14 cellular contexts compared by ENCODE assay signal in genomic region chr5:176319827-176320554, GRCh38. TPM values are rescaled to one million over a fixed set of nuclear protein-coding genes. Genes with fewer than 3 reads are reported as not detected.
A peak's percentile ranks its signal among the peaks of the same experiment; 100 is the strongest.
DNase-seq lines count a peak whose midpoint lies in the region; ATAC-seq and TF ChIP-seq lines count a peak whose summit lies in the region.
"Had no signal": no experiment of that assay in that cellular context is flagged by ENCODE, and none has a peak within 500 bp of the region (broad histone marks: within the 10 kb centered on the region; RNA-seq: fewer than 3 reads in every experiment).

No MANE protein-coding gene starts in this region.

- H2AFZ ChIP-seq in MM.1S (ENCODE audit: low read length), result no peak overlapping the region
- H2AFZ ChIP-seq in mammary epithelial cell (ENCODE audit: low read depth, low read length), result no peak overlapping the region

- no peaks in the 10 kb centered on the region for H3K9me3 Mint-ChIP-seq in CD4-positive, alpha-beta memory T cell
- H3K9me3 Mint-ChIP-seq: natural killer cell treated with Interleukin-12 subunit alpha and Interleukin-12 subunit beta and Interleukin-15 and Interleukin-18, amount 100 ng/mL, for 72 hours had no signal

- no peak overlapping the region for H3K4me3 ChIP-seq in MM.1S (ENCODE audit: low read length)
- H3K4me3 ChIP-seq in mammary epithelial cell (replicated peaks in 1 of 3; ENCODE audit: insufficient read depth in 1 of 3, low read depth in 2 of 3, low read length in 3 of 3), result no peak overlapping the region
- H3K4me3 ChIP-seq in CD4-positive, alpha-beta memory T cell (ENCODE audit: low read length in 2 of 2), result no peak overlapping the region
- H3K4me3 ChIP-seq: thyroid gland had no signal

- in situ Hi-C loops in mammary epithelial cell (cut with MboI; ENCODE audit: low sequenced_read_pairs in 2 of 2), result no loop called here

- H3K36me3 ChIP-seq in MM.1S (replicated peaks; ENCODE audit: insufficient read depth, low read length) (no peaks in the 10 kb centered on the region), mammary epithelial cell (ENCODE audit: insufficient read depth, low read length) (peaks cover 8% of the 10 kb centered on the region)
- peaks cover 13% of the 10 kb centered on the region for H3K36me3 ChIP-seq in CD4-positive, alpha-beta memory T cell (ENCODE audit: insufficient read depth, low read length)

- no peaks in the 10 kb centered on the region for H3F3A ChIP-seq in MM.1S (ENCODE audit: insufficient read depth, low read length)

- intact Hi-C loops in mammary epithelial cell (cut with micrococcal nuclease), result no loop called here
- intact Hi-C loops in CD4-positive, alpha-beta memory T cell (cut with micrococcal nuclease), result no loop called here

- H4K20me1 ChIP-seq in MM.1S (ENCODE audit: insufficient read depth, low read length) (no peaks in the 10 kb centered on the region), mammary epithelial cell (ENCODE audit: insufficient read depth, low read length) (no peaks in the 10 kb centered on the region)

- POLR2A ChIA-PET in CD4-positive, alpha-beta memory T cell (lab: Charles Lee; ENCODE audit: partially characterized antibody), result no interaction called here

- H3K4me2 ChIP-seq in MM.1S (ENCODE audit: low read depth, low read length) (no peak overlapping the region), mammary epithelial cell (ENCODE audit: insufficient read depth, low read depth, low read length) (no peak overlapping the region)

- TF ChIP-seq CTCF in GM12872 (IDR thresholded peaks at IDR 0.05; ENCODE audit: insufficient read depth, low read depth, low read length) (peak; percentile 22; the same call in 1 of the 3 replicates), MM.1S (IDR thresholded peaks at IDR 0.05; ENCODE audit: low read length) (no peak), mammary epithelial cell (conservative IDR thresholded peaks at IDR 0.05 in 1 of 2, IDR thresholded peaks at IDR 0.05 in 1 of 2; ENCODE audit: extremely low read depth in 1 of 2, insufficient read depth in 1 of 2, low read depth in 1 of 2, low read length in 2 of 2) (peak; percentile 18 to 27)

- CTCF ChIA-PET in mammary epithelial cell (lab: Charles Lee; ENCODE audit: low non-redundant PET), result no interaction called here
- CTCF ChIA-PET in CD4-positive, alpha-beta memory T cell (lab: Charles Lee; ENCODE audit: partially characterized antibody), result interaction anchor here (1.4 kb wide), 1 partner anchor 85 kb away, joined by 4 read pairs; no protein-coding TSS in a partner anchor

- BruUV-seq in mammary epithelial cell (replicated peaks; lab: Mats Ljungman, UMichigan), result no TSS peak

- no peaks in the 10 kb centered on the region for H3K9me2 ChIP-seq in MM.1S (replicated peaks; ENCODE audit: insufficient read depth, low read length)

- peaks cover 33 to 39% of the 10 kb centered on the region in 2 donors for H3K36me3 Mint-ChIP-seq in CD4-positive, alpha-beta memory T cell
- H3K36me3 Mint-ChIP-seq: natural killer cell treated with Interleukin-12 subunit alpha and Interleukin-12 subunit beta and Interleukin-15 and Interleukin-18, amount 100 ng/mL, for 72 hours had no signal

- H3K27me3 ChIP-seq in MM.1S (replicated peaks; ENCODE audit: insufficient read depth, low read length) (no peaks in the 10 kb centered on the region), mammary epithelial cell (ENCODE audit: insufficient read depth, low read length) (no peaks in the 10 kb centered on the region)
- no peaks in the 10 kb centered on the region for H3K27me3 ChIP-seq in CD4-positive, alpha-beta memory T cell (ENCODE audit: insufficient read depth, low read length)
- H3K27me3 ChIP-seq: thyroid gland had no signal

- H3K4me3 Mint-ChIP-seq in CD4-positive, alpha-beta memory T cell, result no peak overlapping the region
- H3K4me3 Mint-ChIP-seq: natural killer cell treated with Interleukin-12 subunit alpha and Interleukin-12 subunit beta and Interleukin-15 and Interleukin-18, amount 100 ng/mL, for 72 hours had no signal

- ATAC-seq in GM18520 (IDR thresholded peaks at IDR 0.05; ENCODE audit: unreplicated experiment), result no peak
- ATAC-seq: natural killer cell treated with Interleukin-12 subunit alpha and Interleukin-12 subunit beta and Interleukin-15 and Interleukin-18, amount 100 ng/mL, for 72 hours had no signal

- peak overlapping the region in 1 of 7 donors; percentile 47 for H3K27ac Mint-ChIP-seq in CD4-positive, alpha-beta memory T cell
- H3K27ac Mint-ChIP-seq: natural killer cell treated with Interleukin-12 subunit alpha and Interleukin-12 subunit beta and Interleukin-15 and Interleukin-18, amount 100 ng/mL, for 72 hours had no signal

- no peak overlapping the region for H3K27ac ChIP-seq in MM.1S (ENCODE audit: low read length)
- H3K27ac ChIP-seq in mammary epithelial cell (ENCODE audit: insufficient read depth, low read depth, low read length), result no peak overlapping the region
- H3K27ac ChIP-seq in CD4-positive, alpha-beta memory T cell (ENCODE audit: low read depth, low read length), result no peak overlapping the region
- H3K27ac ChIP-seq: thyroid gland had no signal

- no peaks in the 10 kb centered on the region for H3K79me2 ChIP-seq in MM.1S (ENCODE audit: low read length)
- H3K79me2 ChIP-seq in mammary epithelial cell (ENCODE audit: insufficient read depth, low read length), result no peaks in the 10 kb centered on the region

- no peaks in the 10 kb centered on the region for H3K27me3 Mint-ChIP-seq in CD4-positive, alpha-beta memory T cell
- H3K27me3 Mint-ChIP-seq: natural killer cell treated with Interleukin-12 subunit alpha and Interleukin-12 subunit beta and Interleukin-15 and Interleukin-18, amount 100 ng/mL, for 72 hours had no signal

- H3K4me1 ChIP-seq in MM.1S (ENCODE audit: low read length) (no peaks in the 10 kb centered on the region), mammary epithelial cell (ENCODE audit: insufficient read depth, low read length) (no peaks in the 10 kb centered on the region)
- H3K4me1 ChIP-seq in CD4-positive, alpha-beta memory T cell (ENCODE audit: insufficient read depth, low read length), result no peaks in the 10 kb centered on the region
- H3K4me1 ChIP-seq: thyroid gland had no signal

- DNase-seq in MM.1S (peak; percentile 18), mammary epithelial cell (no peak), myocyte (ENCODE audit: low read depth) (peak; percentile 25), DMS 273 (lab: John Stamatoyannopoulos, UW; ENCODE audit: unreplicated experiment) (no peak)
- DNase-seq in CD4-positive, alpha-beta memory T cell, result no peak
- DNase-seq: activated CD8-positive, alpha-beta memory T cell treated with anti-CD3 and anti-CD28 coated beads for 24 hours; caudate nucleus; hippocampal formation; NCI-H1105 treated with DMSO at 0.1 percent for 48 hours; SHP77 treated with DMSO at 0.1 percent for 48 hours; thyroid gland had no signal

- dilution Hi-C loops in mammary epithelial cell (cut with HindIII; ENCODE audit: low sequenced_read_pairs), result no loop called here

- WGBS in mammary epithelial cell (ENCODE audit: low coverage, missing lambda C conversion rate), result 92% methylated on average over 9 of the region's 9 CpGs

- H3K4me1 Mint-ChIP-seq in CD4-positive, alpha-beta memory T cell, result no peaks in the 10 kb centered on the region

- no peak overlapping the region for H3K9ac ChIP-seq in MM.1S (ENCODE audit: low read length)
- no peak overlapping the region for H3K9ac ChIP-seq in mammary epithelial cell (ENCODE audit: insufficient read depth, low read length)

- no peaks in the 10 kb centered on the region for H3K9me3 ChIP-seq in MM.1S (replicated peaks; ENCODE audit: insufficient read depth, low read length)
- H3K9me3 ChIP-seq in mammary epithelial cell (replicated peaks; ENCODE audit: insufficient read depth, low read length), result no peaks in the 10 kb centered on the region
- H3K9me3 ChIP-seq in CD4-positive, alpha-beta memory T cell (ENCODE audit: control insufficient read depth in 1 of 2, low read length in 2 of 2), result no peaks in the 10 kb centered on the region
- H3K9me3 ChIP-seq: thyroid gland had no signal

RNA-seq across cellular contexts. Expression of gene KIAA1191, which starts 41.6 kb away (rescaled TPM):
- total RNA-seq in mammary epithelial cell (100 to 1,000 TPM in 1 of 2 donors, 10 to 100 TPM in 1; 99.0 to 204 TPM), myocyte (96.3 and 103 TPM in 2 replicates)
- polyA plus RNA-seq in mammary epithelial cell, result 130 TPM
- 169 TPM for polyA minus RNA-seq in mammary epithelial cell
- polyA plus RNA-seq in myocyte (2012), result 152 TPM
- total RNA-seq in CD4-positive, alpha-beta memory T cell, result 10 to 100 TPM; 73.3 to 76.6 TPM
- 10 to 100 TPM; 53.6 to 71.5 TPM for polyA plus RNA-seq in CD4-positive, alpha-beta memory T cell

RNA-seq across cellular contexts. Expression of gene ARL10, which starts 45.3 kb away (rescaled TPM):
- 10 to 100 TPM in 1 of 2 donors, under 1 TPM in 1; 0.56 to 10.7 TPM for total RNA-seq in mammary epithelial cell
- 1.8 TPM for polyA plus RNA-seq in mammary epithelial cell
- polyA minus RNA-seq in mammary epithelial cell, result 2.8 TPM
- 6.5 TPM in 2 replicates for total RNA-seq in myocyte
- 14.3 TPM for polyA plus RNA-seq in myocyte (2012)
- 10 to 100 TPM; 14.7 to 17.9 TPM for total RNA-seq in CD4-positive, alpha-beta memory T cell
- 1 to 10 TPM in 1 of 2 donors, under 1 TPM in 1; 0.60 to 1.2 TPM for polyA plus RNA-seq in CD4-positive, alpha-beta memory T cell

Comparison
In these comparisons a context has a peak if more than half of its experiments do, and no peak if none do; other contexts are left out.
1. DNase-seq: peak in MM.1S (single experiment) and myocyte (single experiment); none in mammary epithelial cell (single experiment), CD4-positive, alpha-beta memory T cell (0 of 5) and DMS 273 (single experiment).